Comparison of ENCODE assay signal across 14 cellular contexts in the genomic region with DNA sequence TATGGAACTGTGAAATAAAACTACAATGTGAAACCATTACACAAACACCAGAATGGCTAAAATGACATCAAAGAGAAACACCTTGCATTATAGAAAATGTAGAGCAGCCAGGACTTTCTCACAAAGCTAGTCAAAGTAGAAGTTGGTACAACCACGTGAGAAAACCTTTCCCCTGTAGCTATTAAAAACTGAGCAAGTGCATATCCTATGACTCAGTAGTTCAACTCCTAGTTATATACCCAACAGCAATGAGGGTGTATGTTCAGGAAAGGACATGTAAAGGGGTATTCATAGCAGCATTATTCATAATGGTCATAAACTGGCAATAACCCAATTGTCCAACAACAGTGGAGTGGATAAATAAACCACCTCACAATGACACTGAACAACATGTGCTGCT.
DNase-seq lines count a peak whose midpoint lies in the region; ATAC-seq and TF ChIP-seq lines count a peak whose summit lies in the region.
"Had no signal": no experiment of that assay in that cellular context is flagged by ENCODE, and none has a peak within 500 bp of the region (broad histone marks: within the 10 kb centered on the region; RNA-seq: fewer than 3 reads in every experiment).

No MANE protein-coding gene starts in this region.

- TF ChIP-seq CTCF in activated CD8-positive, alpha-beta T cell treated with anti-CD3 and anti-CD28 coated beads for 36 hours (IDR thresholded peaks at IDR 0.05): no peak
- TF ChIP-seq CTCF in sigmoid colon (IDR thresholded peaks at IDR 0.05) (no peak), mesothelial cell of epicardium (IDR thresholded peaks at IDR 0.05; ENCODE audit: unreplicated experiment) (no peak)

- H3K27ac Mint-ChIP-seq in activated CD8-positive, alpha-beta T cell treated with anti-CD3 and anti-CD28 coated beads for 36 hours: no peak overlapping the region
- H3K27ac Mint-ChIP-seq in activated CD8-positive, alpha-beta T cell treated with anti-CD3 and anti-CD28 coated beads, Interleukin-2, amount 10 ng/mL, durations not matched to agents 7 days and 5 days: no peak overlapping the region
- no peak overlapping the region for H3K27ac Mint-ChIP-seq in activated naive CD8-positive, alpha-beta T cell treated with anti-CD3 and anti-CD28 coated beads, Interleukin-2, amount 50 U/mL, for 24 hours
- no peak overlapping the region for H3K27ac Mint-ChIP-seq in activated naive CD8-positive, alpha-beta T cell treated with anti-CD3 and anti-CD28 coated beads for 36 hours
- no peak overlapping the region for H3K27ac Mint-ChIP-seq in stimulated activated effector memory CD8-positive, alpha-beta T cell treated with anti-CD3 and anti-CD28 coated beads, Interleukin-12 subunit alpha, Interleukin-12 subunit beta, amount 100 ng/mL, for 72 hours
- H3K27ac Mint-ChIP-seq in mesothelial cell of epicardium: no peak overlapping the region
- H3K27ac Mint-ChIP-seq: B cell; CD8-positive, alpha-beta T cell had no signal

- CTCF ChIA-PET in activated CD8-positive, alpha-beta T cell treated with anti-CD3 and anti-CD28 coated beads for 36 hours (lab: Charles Lee): interaction anchor here (1.6 kb wide), 1 partner anchor 306 kb away, joined by 4 read pairs; no protein-coding TSS in a partner anchor
- CTCF ChIA-PET in activated CD8-positive, alpha-beta T cell treated with anti-CD3 and anti-CD28 coated beads, Interleukin-2, amount 10 ng/mL, durations not matched to agents 7 days and 5 days (lab: Charles Lee): no interaction called here

- 80 to 83% methylated on average over 1 of the region's 1 CpG for WGBS in sigmoid colon, 2 donors

- POLR2A ChIA-PET in activated CD8-positive, alpha-beta T cell treated with anti-CD3 and anti-CD28 coated beads for 36 hours (lab: Charles Lee): no interaction called here
- POLR2A ChIA-PET in activated CD8-positive, alpha-beta T cell treated with anti-CD3 and anti-CD28 coated beads, Interleukin-2, amount 10 ng/mL, durations not matched to agents 7 days and 5 days (lab: Charles Lee): no interaction called here

- H3K9me3 ChIP-seq in sigmoid colon: no peaks in the 10 kb centered on the region
- H3K9me3 ChIP-seq: BLaER1 treated with 17β-estradiol and CSF1 and Interleukin-3, amounts not matched to agents 10 nM and 100 nM; HAP-1 had no signal

- no peaks in the 10 kb centered on the region for H3K27me3 Mint-ChIP-seq in activated CD8-positive, alpha-beta T cell treated with anti-CD3 and anti-CD28 coated beads for 36 hours
- H3K27me3 Mint-ChIP-seq in activated CD8-positive, alpha-beta T cell treated with anti-CD3 and anti-CD28 coated beads, Interleukin-2, amount 10 ng/mL, durations not matched to agents 7 days and 5 days (ENCODE audit: low read depth): no peaks in the 10 kb centered on the region
- no peaks in the 10 kb centered on the region for H3K27me3 Mint-ChIP-seq in activated naive CD8-positive, alpha-beta T cell treated with anti-CD3 and anti-CD28 coated beads, Interleukin-2, amount 50 U/mL, for 24 hours
- no peaks in the 10 kb centered on the region for H3K27me3 Mint-ChIP-seq in activated naive CD8-positive, alpha-beta T cell treated with anti-CD3 and anti-CD28 coated beads for 36 hours
- no peaks in the 10 kb centered on the region for H3K27me3 Mint-ChIP-seq in mesothelial cell of epicardium (ENCODE audit: low read depth)

- no peak overlapping the region for H3K4me3 Mint-ChIP-seq in activated CD8-positive, alpha-beta T cell treated with anti-CD3 and anti-CD28 coated beads for 36 hours
- no peak overlapping the region for H3K4me3 Mint-ChIP-seq in activated CD8-positive, alpha-beta T cell treated with anti-CD3 and anti-CD28 coated beads, Interleukin-2, amount 10 ng/mL, durations not matched to agents 7 days and 5 days
- no peak overlapping the region for H3K4me3 Mint-ChIP-seq in activated naive CD8-positive, alpha-beta T cell treated with anti-CD3 and anti-CD28 coated beads, Interleukin-2, amount 50 U/mL, for 24 hours
- H3K4me3 Mint-ChIP-seq in activated naive CD8-positive, alpha-beta T cell treated with anti-CD3 and anti-CD28 coated beads for 36 hours: no peak overlapping the region
- H3K4me3 Mint-ChIP-seq in stimulated activated effector memory CD8-positive, alpha-beta T cell treated with anti-CD3 and anti-CD28 coated beads, Interleukin-12 subunit alpha, Interleukin-12 subunit beta, amount 100 ng/mL, for 72 hours: no peak overlapping the region
- H3K4me3 Mint-ChIP-seq in mesothelial cell of epicardium: no peak overlapping the region
- H3K4me3 Mint-ChIP-seq: B cell; CD8-positive, alpha-beta T cell had no signal

- no peaks in the 10 kb centered on the region for H3K36me3 Mint-ChIP-seq in activated CD8-positive, alpha-beta T cell treated with anti-CD3 and anti-CD28 coated beads for 36 hours (ENCODE audit: low read depth)
- no peaks in the 10 kb centered on the region for H3K36me3 Mint-ChIP-seq in activated CD8-positive, alpha-beta T cell treated with anti-CD3 and anti-CD28 coated beads, Interleukin-2, amount 10 ng/mL, durations not matched to agents 7 days and 5 days (ENCODE audit: low read depth)
- no peaks in the 10 kb centered on the region for H3K36me3 Mint-ChIP-seq in activated naive CD8-positive, alpha-beta T cell treated with anti-CD3 and anti-CD28 coated beads, Interleukin-2, amount 50 U/mL, for 24 hours (ENCODE audit: low read depth)
- H3K36me3 Mint-ChIP-seq in activated naive CD8-positive, alpha-beta T cell treated with anti-CD3 and anti-CD28 coated beads for 36 hours: no peaks in the 10 kb centered on the region
- H3K36me3 Mint-ChIP-seq in stimulated activated effector memory CD8-positive, alpha-beta T cell treated with anti-CD3 and anti-CD28 coated beads, Interleukin-12 subunit alpha, Interleukin-12 subunit beta, amount 100 ng/mL, for 72 hours: no peaks in the 10 kb centered on the region
- H3K36me3 Mint-ChIP-seq in mesothelial cell of epicardium: no peaks in the 10 kb centered on the region
- H3K36me3 Mint-ChIP-seq: CD8-positive, alpha-beta T cell had no signal

- TF ChIP-seq POLR2A in sigmoid colon (IDR thresholded peaks at IDR 0.05): no peak

- TF ChIP-seq EP300 in sigmoid colon (IDR thresholded peaks at IDR 0.05): no peak

- DNase-seq in activated CD8-positive, alpha-beta T cell treated with anti-CD3 and anti-CD28 coated beads for 36 hours: no peak
- no peak for DNase-seq in activated CD8-positive, alpha-beta T cell treated with anti-CD3 and anti-CD28 coated beads, Interleukin-2, amount 10 ng/mL, durations not matched to agents 7 days and 5 days
- DNase-seq in activated naive CD8-positive, alpha-beta T cell treated with anti-CD3 and anti-CD28 coated beads, Interleukin-2, amount 50 U/mL, for 24 hours: no peak
- no peak for DNase-seq in activated naive CD8-positive, alpha-beta T cell treated with anti-CD3 and anti-CD28 coated beads for 36 hours
- DNase-seq in stimulated activated effector memory CD8-positive, alpha-beta T cell treated with anti-CD3 and anti-CD28 coated beads, Interleukin-12 subunit alpha, Interleukin-12 subunit beta, amount 100 ng/mL, for 72 hours (ENCODE audit: low spot score in 2 of 2): no peak
- DNase-seq in sigmoid colon (no peak), mesothelial cell of epicardium (ENCODE audit: low spot score in 2 of 2, unreplicated experiment in 2 of 2) (no peak)
- DNase-seq: Calu3; CD8-positive, alpha-beta T cell; DMS79 treated with DMSO at 0.1 percent for 48 hours; GF-D8 had no signal

- no peaks in the 10 kb centered on the region for H3K9me3 Mint-ChIP-seq in activated CD8-positive, alpha-beta T cell treated with anti-CD3 and anti-CD28 coated beads for 36 hours
- H3K9me3 Mint-ChIP-seq in activated CD8-positive, alpha-beta T cell treated with anti-CD3 and anti-CD28 coated beads, Interleukin-2, amount 10 ng/mL, durations not matched to agents 7 days and 5 days (ENCODE audit: insufficient read depth): no peaks in the 10 kb centered on the region
- no peaks in the 10 kb centered on the region for H3K9me3 Mint-ChIP-seq in activated naive CD8-positive, alpha-beta T cell treated with anti-CD3 and anti-CD28 coated beads, Interleukin-2, amount 50 U/mL, for 24 hours
- H3K9me3 Mint-ChIP-seq in activated naive CD8-positive, alpha-beta T cell treated with anti-CD3 and anti-CD28 coated beads for 36 hours: no peaks in the 10 kb centered on the region
- H3K9me3 Mint-ChIP-seq in stimulated activated effector memory CD8-positive, alpha-beta T cell treated with anti-CD3 and anti-CD28 coated beads, Interleukin-12 subunit alpha, Interleukin-12 subunit beta, amount 100 ng/mL, for 72 hours: no peaks in the 10 kb centered on the region
- peaks cover 28% of the 10 kb centered on the region for H3K9me3 Mint-ChIP-seq in mesothelial cell of epicardium
- H3K9me3 Mint-ChIP-seq: CD8-positive, alpha-beta T cell had no signal

- H3K4me3 ChIP-seq in sigmoid colon: no peak overlapping the region
- H3K4me3 ChIP-seq: BLaER1 treated with 17β-estradiol and CSF1 and Interleukin-3, amounts not matched to agents 10 nM and 100 nM; HAP-1 had no signal

- H3K36me3 ChIP-seq in sigmoid colon: no peaks in the 10 kb centered on the region
- H3K36me3 ChIP-seq: BLaER1 treated with 17β-estradiol and CSF1 and Interleukin-3, amounts not matched to agents 10 nM and 100 nM; HAP-1 had no signal

- no peaks in the 10 kb centered on the region for H3K27me3 ChIP-seq in sigmoid colon

- intact Hi-C loops in activated CD8-positive, alpha-beta T cell treated with anti-CD3 and anti-CD28 coated beads for 36 hours (cut with micrococcal nuclease): no loop called here
- intact Hi-C loops in sigmoid colon (cut with DNase I): no loop called here

- H3K4me1 Mint-ChIP-seq in activated CD8-positive, alpha-beta T cell treated with anti-CD3 and anti-CD28 coated beads for 36 hours (ENCODE audit: low read depth): no peaks in the 10 kb centered on the region
- no peaks in the 10 kb centered on the region for H3K4me1 Mint-ChIP-seq in activated CD8-positive, alpha-beta T cell treated with anti-CD3 and anti-CD28 coated beads, Interleukin-2, amount 10 ng/mL, durations not matched to agents 7 days and 5 days (ENCODE audit: low read depth)
- H3K4me1 Mint-ChIP-seq in activated naive CD8-positive, alpha-beta T cell treated with anti-CD3 and anti-CD28 coated beads, Interleukin-2, amount 50 U/mL, for 24 hours: peaks cover 5% of the 10 kb centered on the region
- peaks cover 10% of the 10 kb centered on the region for H3K4me1 Mint-ChIP-seq in activated naive CD8-positive, alpha-beta T cell treated with anti-CD3 and anti-CD28 coated beads for 36 hours
- no peaks in the 10 kb centered on the region for H3K4me1 Mint-ChIP-seq in stimulated activated effector memory CD8-positive, alpha-beta T cell treated with anti-CD3 and anti-CD28 coated beads, Interleukin-12 subunit alpha, Interleukin-12 subunit beta, amount 100 ng/mL, for 72 hours
- H3K4me1 Mint-ChIP-seq in mesothelial cell of epicardium: peaks cover 6% of the 10 kb centered on the region
- H3K4me1 Mint-ChIP-seq: B cell had no signal

- no peak overlapping the region for H3K27ac ChIP-seq in sigmoid colon
- H3K27ac ChIP-seq: BLaER1 treated with 17β-estradiol and CSF1 and Interleukin-3, amounts not matched to agents 10 nM and 100 nM had no signal

- no peaks in the 10 kb centered on the region for H3K4me1 ChIP-seq in sigmoid colon
- H3K4me1 ChIP-seq: BLaER1 treated with 17β-estradiol and CSF1 and Interleukin-3, amounts not matched to agents 10 nM and 100 nM; HAP-1 had no signal

- ATAC-seq in activated CD8-positive, alpha-beta T cell treated with anti-CD3 and anti-CD28 coated beads for 36 hours: peak; percentile 68
- no peak for ATAC-seq in activated CD8-positive, alpha-beta T cell treated with anti-CD3 and anti-CD28 coated beads, Interleukin-2, amount 10 ng/mL, durations not matched to agents 7 days and 5 days
- peak; percentile 71 for ATAC-seq in activated naive CD8-positive, alpha-beta T cell treated with anti-CD3 and anti-CD28 coated beads, Interleukin-2, amount 50 U/mL, for 24 hours
- peak; percentile 55 for ATAC-seq in stimulated activated effector memory CD8-positive, alpha-beta T cell treated with anti-CD3 and anti-CD28 coated beads, Interleukin-12 subunit alpha, Interleukin-12 subunit beta, amount 100 ng/mL, for 72 hours
- ATAC-seq: CD8-positive, alpha-beta T cell had no signal
